ENCODE assay signal across 8 cellular contexts in genomic region chr12:94980577-94980976, GRCh38. TPM values are rescaled to one million over a fixed set of nuclear protein-coding genes. Genes with fewer than 3 reads are reported as not detected.
A peak's percentile ranks its signal among the peaks of the same experiment; 100 is the strongest.
DNase-seq lines count a peak whose midpoint lies in the region; ATAC-seq, FAIRE-seq and TF ChIP-seq lines count a peak whose summit lies in the region.

No MANE protein-coding gene starts in this region.

- H3K4me3 ChIP-seq in adipocyte (ENCODE audit: low read length) (no peak overlapping the region), liver (ENCODE audit: low read depth in 1 of 3, low read length in 3 of 3) (no peak overlapping the region)

- peaks cover 9% of the 10 kb centered on the region for H3K36me3 ChIP-seq in adipocyte (ENCODE audit: control insufficient read depth, insufficient read depth, low read length, severe bottlenecking)
- no peaks in the 10 kb centered on the region for H3K36me3 ChIP-seq in liver (ENCODE audit: control insufficient read depth in 4 of 4, insufficient read depth in 3 of 4, low read depth in 1 of 4, low read length in 3 of 4)

- no peak for FAIRE-seq in H54 (lab: Jason Lieb, UNC)

- TF ChIP-seq CTCF in liver (IDR thresholded peaks at IDR 0.05; ENCODE audit: low read depth, low read length, missing input control): peak; percentile 11

- TF ChIP-seq POLR2A in H54 (IDR thresholded peaks at IDR 0.05; ENCODE audit: low read depth, low read length): no peak

- no peak overlapping the region for H3K27ac ChIP-seq in liver (ENCODE audit: low read depth in 1 of 2, low read length in 2 of 2)

- peak; percentile 57 to 62 for TF ChIP-seq RAD21 in liver (IDR thresholded peaks at IDR 0.05)

- DNase-seq in Ammon's horn (ENCODE audit: low spot score) (peak; percentile 54), H4 (ENCODE audit: low spot score) (peak; percentile 27), adipocyte (ENCODE audit: low read depth) (peak; percentile 61), GM19240 (ENCODE audit: insufficient read length, low spot score) (no peak), NCI-H2029 treated with DMSO at 0.1 percent for 48 hours (lab: John Stamatoyannopoulos, UW) (no peak), H54 (ENCODE audit: insufficient read length, low spot score) (no peak)

- 64% methylated on average over 4 of the region's 4 CpGs for WGBS in liver

- H3K9me3 ChIP-seq in adipocyte (ENCODE audit: control insufficient read depth, low read length) (no peaks in the 10 kb centered on the region), liver (ENCODE audit: control insufficient read depth in 4 of 4, low read length in 3 of 4) (no peaks in the 10 kb centered on the region)

- no peak for ATAC-seq in HG03095 (IDR thresholded peaks at IDR 0.05; ENCODE audit: unreplicated experiment)

- no peaks in the 10 kb centered on the region for H3K27me3 ChIP-seq in adipocyte (replicated peaks; ENCODE audit: control insufficient read depth, insufficient read depth, low read length)
- H3K27me3 ChIP-seq in liver (ENCODE audit: control insufficient read depth in 4 of 4, insufficient read depth in 4 of 4, low read length in 3 of 4): no peaks in the 10 kb centered on the region

- no peaks in the 10 kb centered on the region for H3K4me1 ChIP-seq in adipocyte (ENCODE audit: control insufficient read depth, insufficient read depth, low read length)
- no peaks in the 10 kb centered on the region for H3K4me1 ChIP-seq in liver (ENCODE audit: control insufficient read depth in 4 of 4, insufficient read depth in 4 of 4, low read length in 3 of 4)

- H3K9ac ChIP-seq in adipocyte (ENCODE audit: low read length) (no peak overlapping the region), liver (ENCODE audit: low read depth in 1 of 2, low read length in 2 of 2) (no peak overlapping the region)

TF ChIP-seq in liver, 16 proteins besides CTCF, POLR2A, EP300 and RAD21:
- TF ChIP-seq EGR1 (IDR thresholded peaks at IDR 0.05; ENCODE audit: low read depth in 2 of 2) (no peak), YY1 (IDR thresholded peaks at IDR 0.05) (no peak), NR2F2 (IDR thresholded peaks at IDR 0.05) (no peak), TAF1 (conservative IDR thresholded peaks at IDR 0.05) (no peak), FOXA2 (IDR thresholded peaks at IDR 0.05) (no peak), JUND (IDR thresholded peaks at IDR 0.05) (no peak), HNF4G (IDR thresholded peaks at IDR 0.05) (no peak), GABPA (IDR thresholded peaks at IDR 0.05 in 1 of 2, conservative IDR thresholded peaks at IDR 0.05 in 1 of 2) (no peak), RXRA (IDR thresholded peaks at IDR 0.05) (no peak), HNF4A (conservative IDR thresholded peaks at IDR 0.05) (no peak), SP1 (IDR thresholded peaks at IDR 0.05) (no peak)
- TF ChIP-seq, protein P1, sequence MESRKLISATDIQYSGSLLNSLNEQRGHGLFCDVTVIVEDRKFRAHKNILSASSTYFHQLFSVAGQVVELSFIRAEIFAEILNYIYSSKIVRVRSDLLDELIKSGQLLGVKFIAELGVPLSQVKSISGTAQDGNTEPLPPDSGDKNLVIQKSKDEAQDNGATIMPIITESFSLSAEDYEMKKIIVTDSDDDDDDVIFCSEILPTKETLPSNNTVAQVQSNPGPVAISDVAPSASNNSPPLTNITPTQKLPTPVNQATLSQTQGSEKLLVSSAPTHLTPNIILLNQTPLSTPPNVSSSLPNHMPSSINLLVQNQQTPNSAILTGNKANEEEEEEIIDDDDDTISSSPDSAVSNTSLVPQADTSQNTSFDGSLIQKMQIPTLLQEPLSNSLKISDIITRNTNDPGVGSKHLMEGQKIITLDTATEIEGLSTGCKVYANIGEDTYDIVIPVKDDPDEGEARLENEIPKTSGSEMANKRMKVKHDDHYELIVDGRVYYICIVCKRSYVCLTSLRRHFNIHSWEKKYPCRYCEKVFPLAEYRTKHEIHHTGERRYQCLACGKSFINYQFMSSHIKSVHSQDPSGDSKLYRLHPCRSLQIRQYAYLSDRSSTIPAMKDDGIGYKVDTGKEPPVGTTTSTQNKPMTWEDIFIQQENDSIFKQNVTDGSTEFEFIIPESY (IDR thresholded peaks at IDR 0.05): no peak
- TF ChIP-seq, protein P2, sequence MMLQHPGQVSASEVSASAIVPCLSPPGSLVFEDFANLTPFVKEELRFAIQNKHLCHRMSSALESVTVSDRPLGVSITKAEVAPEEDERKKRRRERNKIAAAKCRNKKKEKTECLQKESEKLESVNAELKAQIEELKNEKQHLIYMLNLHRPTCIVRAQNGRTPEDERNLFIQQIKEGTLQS (IDR thresholded peaks at IDR 0.05): no peak

RNA-seq across cellular contexts. Expression of gene NDUFA12, which starts 22.9 kb away (rescaled TPM):
- 413 and 426 TPM in 2 replicates for total RNA-seq in H4 (2014; rRNA removed; shearing (Covaris generic))
- 10 to 100 TPM; 34.8 to 45.3 TPM for total RNA-seq in liver
- 10 to 100 TPM; 69.6 to 91.8 TPM for polyA plus RNA-seq in liver

Comparison
In these comparisons a context has a peak if more than half of its experiments do, and no peak if none do; other contexts are left out.
1. DNase-seq: peak in Ammon's horn (single experiment), H4 (single experiment) and adipocyte (single experiment); none in GM19240 (single experiment), NCI-H2029 treated with DMSO at 0.1 percent for 48 hours (single experiment) and H54 (single experiment).